In genomic region chr2:173056705-173057368, GRCh38 we compare ENCODE assay signal across 15 cellular contexts.
"Had no signal": no experiment of that assay in that cellular context is flagged by ENCODE, and none has a peak within 500 bp of the region (broad histone marks: within the 10 kb centered on the region; RNA-seq: fewer than 3 reads in every experiment).

No MANE protein-coding gene starts in this region.

- H3K4me1 ChIP-seq: parathyroid adenoma had no signal

- H3K9me3 ChIP-seq: gastrocnemius medialis, thyroid gland had no signal

- H3K4me3 ChIP-seq: cardiac muscle cell, dorsolateral prefrontal cortex, gastrocnemius medialis, thyroid gland had no signal

- H3K79me2 ChIP-seq: parathyroid adenoma had no signal

- H3K27me3 ChIP-seq: cardiac muscle cell, gastrocnemius medialis, thyroid gland had no signal

- H3K36me3 Mint-ChIP-seq: activated CD8-positive, alpha-beta memory T cell treated with anti-CD3 and anti-CD28 coated beads, Interleukin-2, amount 10 ng/mL, durations not matched to agents 7 days and 5 days; activated naive CD8-positive, alpha-beta T cell treated with anti-CD3 and anti-CD28 coated beads for 36 hours; natural killer cell treated with Interleukin-12 subunit alpha and Interleukin-12 subunit beta and Interleukin-15 and Interleukin-18, amount 100 ng/mL, for 72 hours; stimulated activated naive B cell treated with anti-CD40 and anti-IgM and Interleukin-4, amounts not matched to agents 10 μg/mL and 1 μg/mL and 100 μg/mL, for 72 hours; WTC11 had no signal

- DNase-seq: activated CD4-positive, alpha-beta memory T cell treated with anti-CD3 and anti-CD28 coated beads, Interleukin-2, amount 10 ng/mL, durations not matched to agents 7 days and 5 days; activated CD4-positive, alpha-beta T cell treated with anti-CD3 and anti-CD28 coated beads for 48 hours; activated CD8-positive, alpha-beta memory T cell treated with anti-CD3 and anti-CD28 coated beads, Interleukin-2, amount 10 ng/mL, durations not matched to agents 7 days and 5 days; activated naive CD8-positive, alpha-beta T cell treated with anti-CD3 and anti-CD28 coated beads for 36 hours; amniotic stem cell; dorsolateral prefrontal cortex; gastrocnemius medialis; mesendoderm; stimulated activated naive B cell treated with anti-CD40 and anti-IgM and Interleukin-4, amounts not matched to agents 10 μg/mL and 1 μg/mL and 100 μg/mL, for 72 hours; thyroid gland had no signal

- H3K27ac Mint-ChIP-seq: activated CD4-positive, alpha-beta memory T cell treated with anti-CD3 and anti-CD28 coated beads, Interleukin-2, amount 10 ng/mL, durations not matched to agents 7 days and 5 days; activated CD8-positive, alpha-beta memory T cell treated with anti-CD3 and anti-CD28 coated beads, Interleukin-2, amount 10 ng/mL, durations not matched to agents 7 days and 5 days; activated naive CD8-positive, alpha-beta T cell treated with anti-CD3 and anti-CD28 coated beads for 36 hours; natural killer cell treated with Interleukin-12 subunit alpha and Interleukin-12 subunit beta and Interleukin-15 and Interleukin-18, amount 100 ng/mL, for 72 hours; stimulated activated naive B cell treated with anti-CD40 and anti-IgM and Interleukin-4, amounts not matched to agents 10 μg/mL and 1 μg/mL and 100 μg/mL, for 72 hours; T-helper 2 cell treated with Interferon-gamma antibody and Interleukin-4, amounts not matched to agents 5 μg/mL and 100 μg/mL, for 36 hours; WTC11 had no signal

- H3K27ac ChIP-seq: cardiac muscle cell, dorsolateral prefrontal cortex, parathyroid adenoma, thyroid gland had no signal

- H2AFZ ChIP-seq: parathyroid adenoma had no signal

- H3K4me3 Mint-ChIP-seq: activated CD4-positive, alpha-beta memory T cell treated with anti-CD3 and anti-CD28 coated beads, Interleukin-2, amount 10 ng/mL, durations not matched to agents 7 days and 5 days; activated CD8-positive, alpha-beta memory T cell treated with anti-CD3 and anti-CD28 coated beads, Interleukin-2, amount 10 ng/mL, durations not matched to agents 7 days and 5 days; activated naive CD8-positive, alpha-beta T cell treated with anti-CD3 and anti-CD28 coated beads for 36 hours; natural killer cell treated with Interleukin-12 subunit alpha and Interleukin-12 subunit beta and Interleukin-15 and Interleukin-18, amount 100 ng/mL, for 72 hours; stimulated activated naive B cell treated with anti-CD40 and anti-IgM and Interleukin-4, amounts not matched to agents 10 μg/mL and 1 μg/mL and 100 μg/mL, for 72 hours; T-helper 2 cell treated with Interferon-gamma antibody and Interleukin-4, amounts not matched to agents 5 μg/mL and 100 μg/mL, for 36 hours; WTC11 had no signal

- H3K9ac ChIP-seq: parathyroid adenoma had no signal

- ATAC-seq: activated CD8-positive, alpha-beta memory T cell treated with anti-CD3 and anti-CD28 coated beads, Interleukin-2, amount 10 ng/mL, durations not matched to agents 7 days and 5 days; gastrocnemius medialis; natural killer cell treated with Interleukin-12 subunit alpha and Interleukin-12 subunit beta and Interleukin-15 and Interleukin-18, amount 100 ng/mL, for 72 hours; stimulated activated naive B cell treated with anti-CD40 and anti-IgM and Interleukin-4, amounts not matched to agents 10 μg/mL and 1 μg/mL and 100 μg/mL, for 72 hours; WTC11 had no signal

- H3K36me3 ChIP-seq: cardiac muscle cell, gastrocnemius medialis, thyroid gland had no signal

- H3K9me3 Mint-ChIP-seq: activated CD4-positive, alpha-beta memory T cell treated with anti-CD3 and anti-CD28 coated beads, Interleukin-2, amount 10 ng/mL, durations not matched to agents 7 days and 5 days; natural killer cell treated with Interleukin-12 subunit alpha and Interleukin-12 subunit beta and Interleukin-15 and Interleukin-18, amount 100 ng/mL, for 72 hours; stimulated activated naive B cell treated with anti-CD40 and anti-IgM and Interleukin-4, amounts not matched to agents 10 μg/mL and 1 μg/mL and 100 μg/mL, for 72 hours; T-helper 2 cell treated with Interferon-gamma antibody and Interleukin-4, amounts not matched to agents 5 μg/mL and 100 μg/mL, for 36 hours had no signal

- H3K4me1 Mint-ChIP-seq: activated CD4-positive, alpha-beta memory T cell treated with anti-CD3 and anti-CD28 coated beads, Interleukin-2, amount 10 ng/mL, durations not matched to agents 7 days and 5 days; activated CD8-positive, alpha-beta memory T cell treated with anti-CD3 and anti-CD28 coated beads, Interleukin-2, amount 10 ng/mL, durations not matched to agents 7 days and 5 days; activated naive CD8-positive, alpha-beta T cell treated with anti-CD3 and anti-CD28 coated beads for 36 hours had no signal
